Comparison of ENCODE assay signal across 23 cellular contexts in the genomic region with DNA sequence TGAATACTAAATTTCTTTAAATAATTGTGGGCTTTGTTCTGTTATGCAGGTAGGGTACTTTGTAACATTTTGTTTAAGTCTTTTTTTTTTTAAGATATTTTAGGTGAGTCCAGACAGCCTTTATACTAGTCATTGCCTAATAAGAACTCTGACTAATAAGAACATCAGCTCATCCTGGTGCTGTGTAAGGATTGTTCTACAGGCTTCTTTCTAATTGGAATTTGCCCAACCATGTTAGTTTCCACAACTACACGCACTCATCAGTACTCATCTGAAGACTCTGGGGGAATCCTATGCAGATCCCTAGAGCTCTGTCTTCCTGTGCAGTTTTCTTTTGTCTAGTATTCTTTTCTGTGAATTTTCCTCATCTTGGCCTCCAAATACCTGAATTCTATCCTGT.
"Had no signal": no experiment of that assay in that cellular context is flagged by ENCODE, and none has a peak within 500 bp of the region (broad histone marks: within the 10 kb centered on the region; RNA-seq: fewer than 3 reads in every experiment).

No MANE protein-coding gene starts in this region.

- H3K36me3 ChIP-seq: left ventricle myocardium inferior, pancreas, prostate gland, suprapubic skin, thoracic aorta, tibial artery, upper lobe of right lung had no signal

- ATAC-seq: naive thymus-derived CD8-positive, alpha-beta T cell; pancreas; right cardiac atrium; sciatic nerve; stimulated activated naive B cell treated with anti-CD40 and anti-IgM and Interleukin-4, amounts not matched to agents 10 μg/mL and 1 μg/mL and 100 μg/mL, for 72 hours; upper lobe of right lung had no signal

- H3K79me2 ChIP-seq: hepatocyte had no signal

- DNase-seq: islet precursor cell; left ventricle myocardium inferior; naive thymus-derived CD8-positive, alpha-beta T cell; nucleus accumbens; pancreas; posterior cingulate gyrus; retina; right cardiac atrium; stimulated activated CD4-positive, alpha-beta T cell treated with anti-CD3 and anti-CD28 coated beads, Interleukin-12 subunit alpha, Interleukin-12 subunit beta, amount 100 ng/mL, for 4 hours; stimulated activated CD4-positive, alpha-beta T cell treated with anti-CD3 and anti-CD28 coated beads, Interleukin-15, amount 100 ng/mL, for 24 hours; stimulated activated CD4-positive, alpha-beta T cell treated with anti-CD3 and anti-CD28 coated beads, Interleukin-2, amount 100 ng/mL, for 24 hours; stimulated activated CD4-positive, alpha-beta T cell treated with anti-CD3 and anti-CD28 coated beads, Interleukin-4, amount 100 ng/mL, for 1 hour; stimulated activated naive B cell treated with anti-CD40 and anti-IgM and Interleukin-4, amounts not matched to agents 10 μg/mL and 1 μg/mL and 100 μg/mL, for 72 hours; tibial artery; trophoblast cell; upper lobe of right lung had no signal

- H2AFZ ChIP-seq: hepatocyte had no signal

- H3K9me3 ChIP-seq: left ventricle myocardium inferior, pancreas, prostate gland, suprapubic skin, thoracic aorta, tibial artery, upper lobe of right lung had no signal

- H3K4me2 ChIP-seq: hepatocyte had no signal

- H3K4me3 ChIP-seq: hepatocyte, left ventricle myocardium inferior, lung, pancreas, prostate gland, skin epidermis, suprapubic skin, thoracic aorta, tibial artery, upper lobe of right lung had no signal

- H3K27me3 ChIP-seq: hepatocyte, pancreas, suprapubic skin, tibial artery, upper lobe of right lung had no signal

- H3K27ac ChIP-seq: hepatocyte, left ventricle myocardium inferior, pancreas, prostate gland, skin epidermis, suprapubic skin, thoracic aorta, tibial artery, upper lobe of right lung had no signal

- H3K4me1 ChIP-seq: left ventricle myocardium inferior, pancreas, prostate gland, suprapubic skin, tibial artery, upper lobe of right lung had no signal
